ENCODE assay signal across 8 cellular contexts in genomic region chr16:1863681-1864460, GRCh38. TPM values are rescaled to one million over a fixed set of nuclear protein-coding genes. Genes with fewer than 3 reads are reported as not detected.
DNase-seq lines count a peak whose midpoint lies in the region; ATAC-seq and TF ChIP-seq lines count a peak whose summit lies in the region.

No MANE protein-coding gene starts in this region.

- POLR2A ChIA-PET in activated CD8-positive, alpha-beta T cell treated with anti-CD3 and anti-CD28 coated beads for 36 hours (lab: Charles Lee), result no interaction called here
- POLR2A ChIA-PET in activated CD8-positive, alpha-beta T cell treated with anti-CD3 and anti-CD28 coated beads, Interleukin-2, amount 10 ng/mL, durations not matched to agents 7 days and 5 days (lab: Charles Lee), result no interaction called here

- peaks cover under 1% of the 10 kb centered on the region for H3K4me1 Mint-ChIP-seq in activated CD8-positive, alpha-beta T cell treated with anti-CD3 and anti-CD28 coated beads for 36 hours (ENCODE audit: low read depth)
- peaks cover 2% of the 10 kb centered on the region for H3K4me1 Mint-ChIP-seq in activated CD8-positive, alpha-beta T cell treated with anti-CD3 and anti-CD28 coated beads, Interleukin-2, amount 10 ng/mL, durations not matched to agents 7 days and 5 days (ENCODE audit: low read depth)
- H3K4me1 Mint-ChIP-seq in endodermal cell, result no peaks in the 10 kb centered on the region

- peaks cover 16% of the 10 kb centered on the region for H3K27me3 Mint-ChIP-seq in activated CD8-positive, alpha-beta T cell treated with anti-CD3 and anti-CD28 coated beads for 36 hours
- peaks cover 18% of the 10 kb centered on the region for H3K27me3 Mint-ChIP-seq in activated CD8-positive, alpha-beta T cell treated with anti-CD3 and anti-CD28 coated beads, Interleukin-2, amount 10 ng/mL, durations not matched to agents 7 days and 5 days (ENCODE audit: low read depth)
- H3K27me3 Mint-ChIP-seq in endodermal cell (ENCODE audit: insufficient read depth), result peaks cover 45% of the 10 kb centered on the region

- no peaks in the 10 kb centered on the region for H3K36me3 Mint-ChIP-seq in activated CD8-positive, alpha-beta T cell treated with anti-CD3 and anti-CD28 coated beads for 36 hours (ENCODE audit: low read depth)
- no peaks in the 10 kb centered on the region for H3K36me3 Mint-ChIP-seq in activated CD8-positive, alpha-beta T cell treated with anti-CD3 and anti-CD28 coated beads, Interleukin-2, amount 10 ng/mL, durations not matched to agents 7 days and 5 days (ENCODE audit: low read depth)
- no peaks in the 10 kb centered on the region for H3K36me3 Mint-ChIP-seq in endodermal cell (ENCODE audit: low read depth)

- intact Hi-C loops in activated CD8-positive, alpha-beta T cell treated with anti-CD3 and anti-CD28 coated beads for 36 hours (cut with micrococcal nuclease), result loop anchor here (5.0 kb wide), 1 partner anchor 53 kb away; the partner anchor contains the start of gene HS3ST6
- intact Hi-C loops in ovary (cut with DNase I), result loop anchor here (2.0 to 5.0 kb wide), 3 partner anchors 53 to 65 kb away; partner anchors contain the start of gene HS3ST6 (in 1 of the 4)

- no peak for DNase-seq in activated CD8-positive, alpha-beta T cell treated with anti-CD3 and anti-CD28 coated beads for 36 hours
- DNase-seq in activated CD8-positive, alpha-beta T cell treated with anti-CD3 and anti-CD28 coated beads, Interleukin-2, amount 10 ng/mL, durations not matched to agents 7 days and 5 days, result no peak
- DNase-seq in NCI-H69 (lab: John Stamatoyannopoulos, UW) (peak; percentile 66), endodermal cell (no peak), ovary (no peak), GOT3 (lab: John Stamatoyannopoulos, UW) (no peak)

- no peak overlapping the region for H3K4me3 Mint-ChIP-seq in activated CD8-positive, alpha-beta T cell treated with anti-CD3 and anti-CD28 coated beads for 36 hours
- no peak overlapping the region for H3K4me3 Mint-ChIP-seq in activated CD8-positive, alpha-beta T cell treated with anti-CD3 and anti-CD28 coated beads, Interleukin-2, amount 10 ng/mL, durations not matched to agents 7 days and 5 days
- no peak overlapping the region for H3K4me3 Mint-ChIP-seq in endodermal cell

- TF ChIP-seq POLR2A in ovary (IDR thresholded peaks at IDR 0.05), result no peak

- H3K9me3 Mint-ChIP-seq in activated CD8-positive, alpha-beta T cell treated with anti-CD3 and anti-CD28 coated beads for 36 hours, result no peaks in the 10 kb centered on the region
- H3K9me3 Mint-ChIP-seq in activated CD8-positive, alpha-beta T cell treated with anti-CD3 and anti-CD28 coated beads, Interleukin-2, amount 10 ng/mL, durations not matched to agents 7 days and 5 days (ENCODE audit: insufficient read depth), result no peaks in the 10 kb centered on the region
- no peaks in the 10 kb centered on the region for H3K9me3 Mint-ChIP-seq in endodermal cell

- TF ChIP-seq EP300 in ovary (IDR thresholded peaks at IDR 0.05), result no peak

- H3K4me3 ChIP-seq in endodermal cell (ENCODE audit: low read length), result no peak overlapping the region
- no peak overlapping the region for H3K4me3 ChIP-seq in ovary

- H3K36me3 ChIP-seq in endodermal cell (ENCODE audit: control insufficient read depth, insufficient read depth, low read length) (no peaks in the 10 kb centered on the region), ovary (no peaks in the 10 kb centered on the region)

- H3K27ac ChIP-seq in endodermal cell (ENCODE audit: low read depth, low read length) (no peak overlapping the region), ovary (no peak overlapping the region)

- no peak for ATAC-seq in activated CD8-positive, alpha-beta T cell treated with anti-CD3 and anti-CD28 coated beads for 36 hours
- ATAC-seq in activated CD8-positive, alpha-beta T cell treated with anti-CD3 and anti-CD28 coated beads, Interleukin-2, amount 10 ng/mL, durations not matched to agents 7 days and 5 days, result no peak
- ATAC-seq in HG03108 (IDR thresholded peaks at IDR 0.05; ENCODE audit: unreplicated experiment) (no peak), GM19467 (IDR thresholded peaks at IDR 0.05; ENCODE audit: unreplicated experiment) (no peak)

- no peak overlapping the region for H3K9ac ChIP-seq in endodermal cell (ENCODE audit: extremely low read depth, low read length, poor library complexity, severe bottlenecking)

- peak; percentile 73 for TF ChIP-seq CTCF in activated CD8-positive, alpha-beta T cell treated with anti-CD3 and anti-CD28 coated beads for 36 hours (IDR thresholded peaks at IDR 0.05)
- peak; percentile 78 for TF ChIP-seq CTCF in endodermal cell (conservative IDR thresholded peaks at IDR 0.05)
- TF ChIP-seq CTCF in ovary (IDR thresholded peaks at IDR 0.05), result peak in 2 of 3 donors; percentile 20 to 41

- 31 to 38% methylated on average over 4 of the region's 4 CpGs for WGBS in endodermal cell (ENCODE audit: insufficient coverage in 1 of 2, insufficient read length in 1 of 2), 2 experiments
- WGBS in ovary, 3 donors, result 13 to 18% (median 14%) methylated on average over 4 of the region's 4 CpGs

- peaks cover 55% of the 10 kb centered on the region for H3K27me3 ChIP-seq in endodermal cell (ENCODE audit: control insufficient read depth, insufficient read depth, low read length, poor library complexity, severe bottlenecking)
- no peaks in the 10 kb centered on the region for H3K27me3 ChIP-seq in ovary

- no peak overlapping the region for H3K27ac Mint-ChIP-seq in activated CD8-positive, alpha-beta T cell treated with anti-CD3 and anti-CD28 coated beads for 36 hours
- H3K27ac Mint-ChIP-seq in activated CD8-positive, alpha-beta T cell treated with anti-CD3 and anti-CD28 coated beads, Interleukin-2, amount 10 ng/mL, durations not matched to agents 7 days and 5 days, result no peak overlapping the region
- H3K27ac Mint-ChIP-seq in endodermal cell, result no peak overlapping the region

- CTCF ChIA-PET in activated CD8-positive, alpha-beta T cell treated with anti-CD3 and anti-CD28 coated beads for 36 hours (lab: Charles Lee), result interaction anchor here (0.8 to 3.8 kb wide), 9 partner anchors 11 to 79 kb away, joined by 3 to 29 read pairs (median 4); partner anchors contain the start of gene MSRB1
- CTCF ChIA-PET in activated CD8-positive, alpha-beta T cell treated with anti-CD3 and anti-CD28 coated beads, Interleukin-2, amount 10 ng/mL, durations not matched to agents 7 days and 5 days (lab: Charles Lee), result interaction anchor here (0.8 to 1.7 kb wide), 6 partner anchors 14 to 276 kb away, joined by 3 to 6 read pairs (median 3); partner anchors contain the start of gene RPS2

- H3K9me3 ChIP-seq in endodermal cell (ENCODE audit: control insufficient read depth, low read length), result no peaks in the 10 kb centered on the region
- H3K9me3 ChIP-seq in ovary, result no peaks in the 10 kb centered on the region

- H3K4me1 ChIP-seq in endodermal cell (ENCODE audit: control insufficient read depth, insufficient read depth, low read length) (no peaks in the 10 kb centered on the region), ovary (ENCODE audit: insufficient read depth) (no peaks in the 10 kb centered on the region)

RNA-seq across cellular contexts. Expression of gene MEIOB, which starts 8.1 kb away (rescaled TPM):
- total RNA-seq in activated CD8-positive, alpha-beta T cell treated with anti-CD3 and anti-CD28 coated beads for 36 hours, result under 1 TPM; 0.34 to 0.40 TPM
- total RNA-seq in activated CD8-positive, alpha-beta T cell treated with anti-CD3 and anti-CD28 coated beads, Interleukin-2, amount 10 ng/mL, durations not matched to agents 7 days and 5 days, result not detected
- total RNA-seq in endodermal cell, result not detected
- polyA plus RNA-seq in endodermal cell (2013, experiment 1 of 2), result 0.46 TPM
- 0.41 TPM for polyA plus RNA-seq in endodermal cell (2013, experiment 2 of 2)
- under 1 TPM in 2 of 7 donors, not detected in 5; 0.23 to 0.24 TPM for total RNA-seq in ovary
- under 1 TPM; 0.24 to 0.27 TPM for polyA plus RNA-seq in ovary

RNA-seq across cellular contexts. Expression of gene FAHD1, which starts 36.9 kb away (rescaled TPM):
- 10 to 100 TPM; 14.2 to 17.8 TPM for total RNA-seq in activated CD8-positive, alpha-beta T cell treated with anti-CD3 and anti-CD28 coated beads for 36 hours
- total RNA-seq in activated CD8-positive, alpha-beta T cell treated with anti-CD3 and anti-CD28 coated beads, Interleukin-2, amount 10 ng/mL, durations not matched to agents 7 days and 5 days, result 10 to 100 TPM; 14.5 to 14.6 TPM
- total RNA-seq in endodermal cell, result 10 to 100 TPM; 16.6 to 16.9 TPM
- polyA plus RNA-seq in endodermal cell (2013, experiment 1 of 2), result 18.2 TPM
- polyA plus RNA-seq in endodermal cell (2013, experiment 2 of 2), result 15.9 TPM
- 10 to 100 TPM; 11.0 to 22.1 (median 16.8) TPM for total RNA-seq in ovary
- polyA plus RNA-seq in ovary, result 10 to 100 TPM; 11.0 to 14.0 TPM

RNA-seq across cellular contexts. Expression of gene HAGH, which starts 37.2 kb away (rescaled TPM):
- 10 to 100 TPM; 32.0 to 35.7 TPM for total RNA-seq in activated CD8-positive, alpha-beta T cell treated with anti-CD3 and anti-CD28 coated beads for 36 hours
- total RNA-seq in activated CD8-positive, alpha-beta T cell treated with anti-CD3 and anti-CD28 coated beads, Interleukin-2, amount 10 ng/mL, durations not matched to agents 7 days and 5 days, result 10 to 100 TPM; 48.0 to 50.4 TPM
- total RNA-seq in endodermal cell (10 to 100 TPM; 47.8 to 52.9 TPM), ovary (10 to 100 TPM; 22.8 to 70.2 (median 37.0) TPM)
- polyA plus RNA-seq in endodermal cell (2013, experiment 1 of 2), result 39.2 TPM
- polyA plus RNA-seq in endodermal cell (2013, experiment 2 of 2), result 45.9 TPM
- polyA plus RNA-seq in ovary, result 10 to 100 TPM in 1 of 2 donors, 1 to 10 TPM in 1; 7.7 to 38.2 TPM

RNA-seq across cellular contexts. Expression of gene HS3ST6, which starts 54.3 kb away (rescaled TPM):
- total RNA-seq in activated CD8-positive, alpha-beta T cell treated with anti-CD3 and anti-CD28 coated beads for 36 hours, result not detected
- total RNA-seq in activated CD8-positive, alpha-beta T cell treated with anti-CD3 and anti-CD28 coated beads, Interleukin-2, amount 10 ng/mL, durations not matched to agents 7 days and 5 days, result not detected
- not detected for total RNA-seq in endodermal cell
- polyA plus RNA-seq in endodermal cell (2013, experiment 1 of 2), result not detected
- polyA plus RNA-seq in endodermal cell (2013, experiment 2 of 2), result not detected
- total RNA-seq in ovary, result 1 to 10 TPM in 1 of 7 donors, under 1 TPM in 1, not detected in 5; 0.69 to 1.8 TPM
- polyA plus RNA-seq in ovary, result not detected
